Comparison of ENCODE assay signal across 23 cellular contexts in the genomic region with DNA sequence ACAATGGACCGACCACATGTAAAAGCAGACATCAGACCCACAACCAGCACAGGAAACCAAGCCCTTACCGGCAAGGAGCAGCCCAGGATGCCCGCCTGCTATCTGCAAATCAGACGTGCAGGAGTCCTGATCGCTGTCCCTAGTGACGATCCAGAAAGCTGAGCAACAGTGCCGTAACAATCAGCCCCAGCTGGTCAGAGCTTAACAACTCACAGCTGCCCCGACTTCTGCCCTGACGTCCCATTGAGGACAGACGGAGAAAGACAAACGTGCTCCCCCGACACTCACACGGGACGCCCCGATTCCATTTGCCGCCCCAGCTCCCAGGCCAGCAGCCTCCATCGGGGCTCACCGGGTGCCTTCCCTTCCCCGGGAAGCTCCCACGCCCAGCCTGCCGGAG. TPM values are rescaled to one million over a fixed set of nuclear protein-coding genes. Genes with fewer than 3 reads are reported as not detected.
DNase-seq lines count a peak whose midpoint lies in the region; ATAC-seq and TF ChIP-seq lines count a peak whose summit lies in the region.
"Had no signal": no experiment of that assay in that cellular context is flagged by ENCODE, and none has a peak within 500 bp of the region (broad histone marks: within the 10 kb centered on the region; RNA-seq: fewer than 3 reads in every experiment).

No MANE protein-coding gene starts in this region.

- no peak for TF ChIP-seq RAD21 in SK-N-SH (IDR thresholded peaks at IDR 0.05; ENCODE audit: low read length)

- DNase-seq in SK-N-SH (peak; percentile 71), H7 (peak; percentile 64), dermis blood vessel endothelial cell (peak; percentile 4), mesenteric fat pad (ENCODE audit: low spot score) (peak; percentile 60), nephron progenitor cell (no peak), NOMO-1 treated with dmso at 0.1 percent for 144 hours (lab: John Stamatoyannopoulos, UW; ENCODE audit: unreplicated experiment) (no peak)
- no peak for DNase-seq in activated T-helper 2 cell treated with anti-CD3 and anti-CD28 coated beads, Interferon-gamma antibody, Interleukin-2, Interleukin-4, amounts not matched to agents 10 μg/mL and 5 μg/mL and 100 μg/mL, durations not matched to agents 14 hours and 24 hours and 36 hours (ENCODE audit: low spot score)
- DNase-seq: 8988T; activated naive CD8-positive, alpha-beta T cell treated with anti-CD3 and anti-CD28 coated beads, Interleukin-2, amount 10 ng/mL, durations not matched to agents 7 days and 5 days; COR-L47; GF-D8; GOT3; heart right ventricle; left colon; mesenchymal stem cell; naive B cell; NCI-H510A; SHP77 treated with DMSO at 0.1 percent for 48 hours had no signal

- POLR2A ChIA-PET in SK-N-SH (lab: Yijun Ruan, JAX) = interaction anchor here (1.2 kb wide), 1 partner anchor 9 kb away, joined by 3 read pairs; no protein-coding TSS in a partner anchor

- H3F3A ChIP-seq in SK-N-SH (replicated peaks; ENCODE audit: insufficient read depth) = no peaks in the 10 kb centered on the region

- TF ChIP-seq CTCF in SK-N-SH (IDR thresholded peaks at IDR 0.05) = no peak
- TF ChIP-seq CTCF in nephron progenitor cell (IDR thresholded peaks at IDR 0.05) = no peak

- 0 out of 2 replicates have a peak, but pooled peaks cover 10% of the 10 kb centered on the region for H3K27me3 ChIP-seq in SK-N-SH (ENCODE audit: insufficient read depth)
- no peaks in the 10 kb centered on the region for H3K27me3 ChIP-seq in H7 (ENCODE audit: control insufficient read depth, insufficient read depth, low read length)

- H3K9me2 ChIP-seq in SK-N-SH = no peaks in the 10 kb centered on the region

- no peaks in the 10 kb centered on the region for H3K79me2 ChIP-seq in SK-N-SH (ENCODE audit: insufficient read depth)

- no peaks in the 10 kb centered on the region for H4K20me1 ChIP-seq in SK-N-SH (ENCODE audit: insufficient read depth)

- WGBS in SK-N-SH (ENCODE audit: low lambda C conversion rate) = 71% methylated on average over 20 of the region's 21 CpGs

- H3K4me2 ChIP-seq in SK-N-SH = no peak overlapping the region
- H3K4me2 ChIP-seq: smooth muscle cell had no signal

- H3K4me1 ChIP-seq in SK-N-SH (ENCODE audit: control insufficient read depth in 1 of 2, insufficient read depth in 2 of 2, low read depth in 1 of 2, low read length in 1 of 2) = peaks cover 0 to 7% of the 10 kb centered on the region in 2 experiments; a peak in 1 of 4 replicates
- H3K4me1 ChIP-seq: heart right ventricle had no signal

- H3K36me3 Mint-ChIP-seq in nephron progenitor cell (ENCODE audit: low read depth) = no peaks in the 10 kb centered on the region
- no peaks in the 10 kb centered on the region for H3K36me3 Mint-ChIP-seq in activated T-helper 2 cell treated with anti-CD3 and anti-CD28 coated beads, Interferon-gamma antibody, Interleukin-2, Interleukin-4, amounts not matched to agents 10 μg/mL and 5 μg/mL and 100 μg/mL, durations not matched to agents 14 hours and 24 hours and 36 hours (ENCODE audit: low read depth)
- H3K36me3 Mint-ChIP-seq: naive B cell had no signal

- no peak for ATAC-seq in SK-N-SH treated with all-trans-retinoic acid at 6 μM for 48 hours
- ATAC-seq: heart right ventricle, K562, left colon had no signal

- H3K27me3 Mint-ChIP-seq in nephron progenitor cell (ENCODE audit: low read depth, poor library complexity) = peaks cover 15% of the 10 kb centered on the region
- H3K27me3 Mint-ChIP-seq in activated T-helper 2 cell treated with anti-CD3 and anti-CD28 coated beads, Interferon-gamma antibody, Interleukin-2, Interleukin-4, amounts not matched to agents 10 μg/mL and 5 μg/mL and 100 μg/mL, durations not matched to agents 14 hours and 24 hours and 36 hours (ENCODE audit: low read depth) = peaks cover 2% of the 10 kb centered on the region

- peaks cover 52% of the 10 kb centered on the region for H3K4me1 Mint-ChIP-seq in nephron progenitor cell
- H3K4me1 Mint-ChIP-seq in activated T-helper 2 cell treated with anti-CD3 and anti-CD28 coated beads, Interferon-gamma antibody, Interleukin-2, Interleukin-4, amounts not matched to agents 10 μg/mL and 5 μg/mL and 100 μg/mL, durations not matched to agents 14 hours and 24 hours and 36 hours (ENCODE audit: low read depth) = peaks cover 3% of the 10 kb centered on the region
- H3K4me1 Mint-ChIP-seq: central memory CD8-positive, alpha-beta T cell; naive B cell had no signal

- no peak for TF ChIP-seq EP300 in SK-N-SH (IDR thresholded peaks at IDR 0.05; ENCODE audit: borderline replicate concordance in 1 of 2, low read depth in 1 of 2, low read length in 1 of 2)

- no peaks in the 10 kb centered on the region for H3K9me3 Mint-ChIP-seq in nephron progenitor cell
- no peaks in the 10 kb centered on the region for H3K9me3 Mint-ChIP-seq in activated T-helper 2 cell treated with anti-CD3 and anti-CD28 coated beads, Interferon-gamma antibody, Interleukin-2, Interleukin-4, amounts not matched to agents 10 μg/mL and 5 μg/mL and 100 μg/mL, durations not matched to agents 14 hours and 24 hours and 36 hours
- H3K9me3 Mint-ChIP-seq: activated naive CD8-positive, alpha-beta T cell treated with anti-CD3 and anti-CD28 coated beads, Interleukin-2, amount 10 ng/mL, durations not matched to agents 7 days and 5 days; central memory CD8-positive, alpha-beta T cell had no signal

- no peaks in the 10 kb centered on the region for H3K9me3 ChIP-seq in SK-N-SH
- H3K9me3 ChIP-seq: heart right ventricle had no signal

- intact Hi-C loops in activated T-helper 2 cell treated with anti-CD3 and anti-CD28 coated beads, Interferon-gamma antibody, Interleukin-2, Interleukin-4, amounts not matched to agents 10 μg/mL and 5 μg/mL and 100 μg/mL, durations not matched to agents 14 hours and 24 hours and 36 hours (cut with micrococcal nuclease) = no loop called here

- no peak overlapping the region for H3K4me3 Mint-ChIP-seq in nephron progenitor cell
- no peak overlapping the region for H3K4me3 Mint-ChIP-seq in activated T-helper 2 cell treated with anti-CD3 and anti-CD28 coated beads, Interferon-gamma antibody, Interleukin-2, Interleukin-4, amounts not matched to agents 10 μg/mL and 5 μg/mL and 100 μg/mL, durations not matched to agents 14 hours and 24 hours and 36 hours (ENCODE audit: low read depth)
- H3K4me3 Mint-ChIP-seq: activated naive CD8-positive, alpha-beta T cell treated with anti-CD3 and anti-CD28 coated beads, Interleukin-2, amount 10 ng/mL, durations not matched to agents 7 days and 5 days; central memory CD8-positive, alpha-beta T cell; naive B cell had no signal

- no peak overlapping the region for H3K27ac Mint-ChIP-seq in nephron progenitor cell
- H3K27ac Mint-ChIP-seq in activated T-helper 2 cell treated with anti-CD3 and anti-CD28 coated beads, Interferon-gamma antibody, Interleukin-2, Interleukin-4, amounts not matched to agents 10 μg/mL and 5 μg/mL and 100 μg/mL, durations not matched to agents 14 hours and 24 hours and 36 hours = no peak overlapping the region
- H3K27ac Mint-ChIP-seq: activated naive CD8-positive, alpha-beta T cell treated with anti-CD3 and anti-CD28 coated beads, Interleukin-2, amount 10 ng/mL, durations not matched to agents 7 days and 5 days; naive B cell had no signal

- CTCF ChIA-PET in SK-N-SH (lab: Yijun Ruan, JAX) = interaction anchor here (0.6 to 3.7 kb wide), 11 partner anchors 11 to 237 kb away, joined by 3 to 31 read pairs (median 3); no protein-coding TSS in a partner anchor

- H3K9ac ChIP-seq in SK-N-SH = no peak overlapping the region

- no peak overlapping the region for H3K4me3 ChIP-seq in SK-N-SH (ENCODE audit: low read depth in 2 of 2, low read length in 1 of 2)
- H3K4me3 ChIP-seq in H7 (ENCODE audit: insufficient read depth, low read depth, low read length) = no peak overlapping the region
- H3K4me3 ChIP-seq: heart right ventricle, K562, smooth muscle cell had no signal

- H3K27ac ChIP-seq in SK-N-SH (ENCODE audit: low read depth in 2 of 2, low read length in 1 of 2) = no peak overlapping the region
- H3K27ac ChIP-seq: dorsolateral prefrontal cortex, heart right ventricle had no signal

- no peaks in the 10 kb centered on the region for H3K36me3 ChIP-seq in SK-N-SH (replicated peaks in 1 of 2; ENCODE audit: control insufficient read depth in 1 of 2, insufficient read depth in 2 of 2, low read length in 1 of 2)
- H3K36me3 ChIP-seq in H7 (replicated peaks; ENCODE audit: control insufficient read depth, insufficient read depth, low read length) = no peaks in the 10 kb centered on the region
- H3K36me3 ChIP-seq: heart right ventricle had no signal

- H2AFZ ChIP-seq in SK-N-SH (ENCODE audit: low read depth) = no peak overlapping the region

TF ChIP-seq in SK-N-SH, 30 proteins besides CTCF, POLR2A, EP300 and RAD21:
- TF ChIP-seq GATA2 (CRISPR knock-in tag; IDR thresholded peaks at IDR 0.05) = peak; percentile 50
- no peak for TF ChIP-seq TCF12 (IDR thresholded peaks at IDR 0.05)

TF ChIP-seq in SK-N-SH treated with all-trans-retinoic acid at 6 μM for 48 hours, 23 proteins besides CTCF, POLR2A, EP300 and RAD21 (continues in another document):
- no peak for TF ChIP-seq OSR1 (CRISPR knock-in tag; IDR thresholded peaks at IDR 0.05)
- no peak for TF ChIP-seq SNAI2 (CRISPR knock-in tag; IDR thresholded peaks at IDR 0.05)
- TF ChIP-seq GLIS3 (CRISPR knock-in tag; IDR thresholded peaks at IDR 0.05) = no peak
- TF ChIP-seq ZFP30 (CRISPR knock-in tag; IDR thresholded peaks at IDR 0.05) = no peak
- TF ChIP-seq CSDC2 (CRISPR knock-in tag; IDR thresholded peaks at IDR 0.05) = no peak
- TF ChIP-seq ZNF8 (CRISPR knock-in tag; IDR thresholded peaks at IDR 0.05) = no peak
- TF ChIP-seq, protein P1, sequence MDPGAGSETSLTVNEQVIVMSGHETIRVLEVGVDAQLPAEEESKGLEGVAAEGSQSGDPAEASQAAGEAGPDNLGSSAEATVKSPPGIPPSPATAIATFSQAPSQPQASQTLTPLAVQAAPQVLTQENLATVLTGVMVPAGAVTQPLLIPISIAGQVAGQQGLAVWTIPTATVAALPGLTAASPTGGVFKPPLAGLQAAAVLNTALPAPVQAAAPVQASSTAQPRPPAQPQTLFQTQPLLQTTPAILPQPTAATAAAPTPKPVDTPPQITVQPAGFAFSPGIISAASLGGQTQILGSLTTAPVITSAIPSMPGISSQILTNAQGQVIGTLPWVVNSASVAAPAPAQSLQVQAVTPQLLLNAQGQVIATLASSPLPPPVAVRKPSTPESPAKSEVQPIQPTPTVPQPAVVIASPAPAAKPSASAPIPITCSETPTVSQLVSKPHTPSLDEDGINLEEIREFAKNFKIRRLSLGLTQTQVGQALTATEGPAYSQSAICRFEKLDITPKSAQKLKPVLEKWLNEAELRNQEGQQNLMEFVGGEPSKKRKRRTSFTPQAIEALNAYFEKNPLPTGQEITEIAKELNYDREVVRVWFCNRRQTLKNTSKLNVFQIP (CRISPR knock-in tag; IDR thresholded peaks at IDR 0.05; ENCODE audit: borderline replicate concordance, low read depth) = no peak

RNA-seq across cellular contexts. Expression of a gene that starts 39.8 kb away (rescaled TPM):
- polyA plus RNA-seq in SK-N-SH (2012; rRNA removed) = 76.8 and 146 TPM in 2 replicates
- polyA plus RNA-seq in SK-N-SH (2012; cell fraction: cytosol; rRNA removed) = 105 and 143 TPM in 2 replicates
- polyA plus RNA-seq in SK-N-SH (2012; cell fraction: nucleus; rRNA removed) = 193 and 256 TPM in 2 replicates
- 102 and 124 TPM in 2 replicates for total RNA-seq in H7 (2014; rRNA removed; shearing (Covaris generic))
- total RNA-seq in dermis blood vessel endothelial cell = 563 and 762 TPM in 2 replicates
- 228 TPM for total RNA-seq in mesenteric fat pad
- 2.0 and 2.3 TPM in 2 replicates for total RNA-seq in activated T-helper 2 cell treated with anti-CD3 and anti-CD28 coated beads, Interferon-gamma antibody, Interleukin-2, Interleukin-4, amounts not matched to agents 10 μg/mL and 5 μg/mL and 100 μg/mL, durations not matched to agents 14 hours and 24 hours and 36 hours
- polyA plus RNA-seq: K562 had no signal

Comparison
In these comparisons a context has a peak if more than half of its experiments do, and no peak if none do; other contexts are left out.
1. DNase-seq: peak in SK-N-SH (single experiment), H7 (single experiment), dermis blood vessel endothelial cell (single experiment) and mesenteric fat pad (single experiment); none in nephron progenitor cell (single experiment), NOMO-1 treated with dmso at 0.1 percent for 144 hours (single experiment) and activated T-helper 2 cell treated with anti-CD3 and anti-CD28 coated beads, Interferon-gamma antibody, Interleukin-2, Interleukin-4, amounts not matched to agents 10 μg/mL and 5 μg/mL and 100 μg/mL, durations not matched to agents 14 hours and 24 hours and 36 hours (single experiment).
2. RNA of a gene that starts 39.8 kb away (total RNA-seq): 563 to 762 TPM in dermis blood vessel endothelial cell, 228 TPM in mesenteric fat pad (single experiment) and 102 to 124 TPM in H7; 2.0 to 2.3 TPM in activated T-helper 2 cell treated with anti-CD3 and anti-CD28 coated beads, Interferon-gamma antibody, Interleukin-2, Interleukin-4, amounts not matched to agents 10 μg/mL and 5 μg/mL and 100 μg/mL, durations not matched to agents 14 hours and 24 hours and 36 hours; every median in the first group is over 10 times any median in the second.